ENCODE assay signal across 9 cellular contexts in the genomic region with DNA sequence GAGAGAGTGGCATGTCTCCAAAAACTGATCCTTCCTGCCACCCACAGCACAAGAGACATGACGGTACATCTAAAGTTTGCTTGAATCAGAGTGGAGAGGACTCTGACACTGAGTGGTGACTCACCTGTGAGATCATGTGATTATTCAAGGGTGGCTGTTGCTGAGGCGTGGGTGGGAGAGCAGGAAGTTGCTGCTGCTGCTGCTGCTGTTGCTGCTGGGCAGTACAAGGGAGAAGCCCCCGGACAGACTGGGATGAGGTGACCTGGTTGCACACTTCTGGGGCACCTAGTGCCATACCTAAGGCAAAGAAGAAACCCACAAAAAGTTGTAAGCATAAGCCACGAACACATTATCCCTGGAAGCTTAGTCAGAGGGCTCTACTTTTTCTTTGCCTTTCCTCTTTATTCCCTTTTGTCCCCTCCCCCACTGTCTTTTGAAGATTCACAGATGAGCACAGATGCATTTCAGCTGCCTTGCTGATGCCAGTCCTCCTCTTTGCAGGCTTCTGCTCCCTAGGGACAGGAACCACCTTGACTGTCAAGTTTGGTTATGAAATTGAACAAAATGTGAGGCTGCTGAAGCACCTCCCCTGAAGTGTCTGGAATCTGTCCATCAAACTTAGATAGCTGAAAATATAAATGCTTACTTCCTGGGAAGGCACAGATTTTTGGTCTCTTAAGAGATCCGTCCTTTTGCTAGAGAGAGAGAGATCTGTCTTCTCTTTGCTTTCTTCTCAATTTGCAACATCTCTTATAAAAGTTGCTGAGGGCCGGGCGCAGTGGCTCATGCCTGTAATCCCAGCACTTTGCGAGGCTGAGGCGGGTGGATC. TPM values are rescaled to one million over a fixed set of nuclear protein-coding genes. Genes with fewer than 3 reads are reported as not detected.
DNase-seq lines count a peak whose midpoint lies in the region; ATAC-seq and TF ChIP-seq lines count a peak whose summit lies in the region.
"Had no signal": no experiment of that assay in that cellular context is flagged by ENCODE, and none has a peak within 500 bp of the region (broad histone marks: within the 10 kb centered on the region; RNA-seq: fewer than 3 reads in every experiment).

No MANE protein-coding gene starts in this region.

- peaks cover 16% of the 10 kb centered on the region for H3K4me1 ChIP-seq in SJCRH30

- peaks cover 16% of the 10 kb centered on the region for H3K36me3 Mint-ChIP-seq in activated naive CD8-positive, alpha-beta T cell

- H3K27me3 ChIP-seq in SJCRH30 = no peaks in the 10 kb centered on the region

- ATAC-seq in GM18909 (IDR thresholded peaks at IDR 0.05; ENCODE audit: poor library complexity, unreplicated experiment) = peak; percentile 92
- ATAC-seq in HG03139 (IDR thresholded peaks at IDR 0.05; ENCODE audit: unreplicated experiment) = peak; percentile 92

- peak overlapping the region; percentile 97 for H3K27ac Mint-ChIP-seq in activated naive CD8-positive, alpha-beta T cell

- TF ChIP-seq CTCF in AG09309 (IDR thresholded peaks at IDR 0.05; ENCODE audit: control insufficient read depth, insufficient read depth, low read depth, low read length, missing control alignments) = no peak

- H3K27ac ChIP-seq in SJCRH30 = peak overlapping the region; percentile 6; the same call in 1 of the 2 replicates
- H3K27ac ChIP-seq: SK-N-MC had no signal

- H3K4me3 ChIP-seq in AG09309 (ENCODE audit: control insufficient read depth, low read depth, low read length) (no peak overlapping the region), SJCRH30 (peak overlapping the region; percentile 7)
- H3K4me3 ChIP-seq: SK-N-MC had no signal

- H3K27me3 Mint-ChIP-seq in activated naive CD8-positive, alpha-beta T cell = no peaks in the 10 kb centered on the region

- H3K9me3 ChIP-seq in SJCRH30 (replicated peaks) = no peaks in the 10 kb centered on the region; the same call in 1 of the 2 replicates

- no peaks in the 10 kb centered on the region for H3K36me3 ChIP-seq in SJCRH30

- H3K4me1 Mint-ChIP-seq in activated naive CD8-positive, alpha-beta T cell (ENCODE audit: low read depth) = peaks cover 22% of the 10 kb centered on the region

- no peaks in the 10 kb centered on the region for H3K9me3 Mint-ChIP-seq in activated naive CD8-positive, alpha-beta T cell (ENCODE audit: low read depth)

- DNase-seq in AG09309 (ENCODE audit: low read depth) = peak; percentile 79
- peak; percentile 98 for DNase-seq in SJCRH30
- DNase-seq in kidney glomerular epithelial cell (lab: John Stamatoyannopoulos, UW) = peak; percentile 98
- peak; percentile 56 to 72 (median 71) for DNase-seq in stimulated activated CD4-positive, alpha-beta T cell treated with anti-CD3 and anti-CD28 coated beads, TNF-alpha, amount 100 ng/mL, for 24 hours (ENCODE audit: low read depth in 3 of 3)
- no peak for DNase-seq in NCI-H2081 treated with DMSO at 0.1 percent for 48 hours (lab: John Stamatoyannopoulos, UW)

- peak overlapping the region; percentile 80 for H3K4me3 Mint-ChIP-seq in activated naive CD8-positive, alpha-beta T cell

RNA-seq across cellular contexts. Expression of a gene that starts 29.5 kb away (rescaled TPM):
- total RNA-seq in SJCRH30 (2014; rRNA removed; shearing (Covaris generic)) = 1,199 and 1,339 TPM in 2 replicates

RNA-seq across cellular contexts. Expression of a gene that starts 50.9 kb away (rescaled TPM):
- total RNA-seq in SJCRH30 (2014; rRNA removed; shearing (Covaris generic)) = 1,504 and 1,712 TPM in 2 replicates
